ENCODE assay signal across 30 cellular contexts in the genomic region with DNA sequence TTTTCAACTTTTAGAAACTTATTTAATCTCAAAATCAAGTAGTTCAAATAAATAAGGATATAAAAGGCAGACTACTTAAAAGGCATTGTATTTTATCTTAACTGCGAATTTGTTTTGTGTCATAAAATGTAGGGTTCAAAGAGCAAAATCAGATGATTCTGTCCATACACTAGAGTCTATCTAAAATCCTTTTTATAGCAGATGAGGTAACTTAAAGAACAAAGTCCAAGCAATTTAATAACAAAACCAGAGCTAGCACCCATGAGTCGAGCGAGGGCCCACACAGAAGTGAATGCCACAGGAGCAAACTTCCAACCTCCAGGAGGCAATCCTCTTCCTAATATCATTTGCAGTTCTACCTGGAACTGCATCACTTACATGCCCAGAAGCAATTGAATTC.
"Had no signal": no experiment of that assay in that cellular context is flagged by ENCODE, and none has a peak within 500 bp of the region (broad histone marks: within the 10 kb centered on the region; RNA-seq: fewer than 3 reads in every experiment).

No MANE protein-coding gene starts in this region.

- H3K9me3 Mint-ChIP-seq: naive B cell; natural killer cell; nephron progenitor cell; neural progenitor cell; stimulated activated effector memory CD8-positive, alpha-beta T cell treated with anti-CD3 and anti-CD28 coated beads, Interleukin-12 subunit alpha, Interleukin-12 subunit beta, amount 100 ng/mL, for 72 hours; stimulated activated naive CD8-positive, alpha-beta T cell treated with anti-CD3 and anti-CD28 coated beads, Interleukin-15, Interleukin-2, amounts not matched to agents 100 ng/mL and 50 ng/mL, for 24 hours had no signal

- H3K4me1 ChIP-seq: heart right ventricle, left lung, lower lobe of right lung, neural progenitor cell, spleen, suprapubic skin, tibial artery, uterus had no signal

- H2AFZ ChIP-seq: neural progenitor cell had no signal

- DNase-seq: heart right ventricle; hippocampal formation; kidney glomerular epithelial cell; left cardiac atrium; left lung; lower lobe of right lung; mammary epithelial cell; mesenchymal stem cell; naive B cell; natural killer cell; nephron progenitor cell; occipital lobe; retina; right cardiac atrium; spleen; stimulated activated CD4-positive, alpha-beta T cell treated with anti-CD3 and anti-CD28 coated beads, Interleukin-4, amount 100 ng/mL, for 24 hours; stimulated activated naive CD4-positive, alpha-beta T cell; tibial artery; uterus had no signal

- H3K36me3 Mint-ChIP-seq: natural killer cell; neural progenitor cell; stimulated activated effector memory CD8-positive, alpha-beta T cell treated with anti-CD3 and anti-CD28 coated beads, Interleukin-12 subunit alpha, Interleukin-12 subunit beta, amount 100 ng/mL, for 72 hours; type B pancreatic cell had no signal

- H3K4me3 Mint-ChIP-seq: natural killer cell; nephron progenitor cell; neural progenitor cell; stimulated activated effector memory CD8-positive, alpha-beta T cell treated with anti-CD3 and anti-CD28 coated beads, Interleukin-12 subunit alpha, Interleukin-12 subunit beta, amount 100 ng/mL, for 72 hours; stimulated activated naive CD8-positive, alpha-beta T cell treated with anti-CD3 and anti-CD28 coated beads, Interleukin-15, Interleukin-2, amounts not matched to agents 100 ng/mL and 50 ng/mL, for 24 hours; type B pancreatic cell had no signal

- H3K27ac ChIP-seq: heart right ventricle, left lung, lower lobe of right lung, neural progenitor cell, neutrophil, skin epidermis, spleen, suprapubic skin, thoracic aorta, tibial artery, uterus had no signal

- FAIRE-seq: keratinocyte had no signal

- ATAC-seq: heart right ventricle; left cardiac atrium; left lung; lower lobe of right lung; natural killer cell; right cardiac atrium; sciatic nerve; stimulated activated effector memory CD8-positive, alpha-beta T cell treated with anti-CD3 and anti-CD28 coated beads, Interleukin-12 subunit alpha, Interleukin-12 subunit beta, amount 100 ng/mL, for 72 hours had no signal

- H3K27ac Mint-ChIP-seq: naive B cell; natural killer cell; nephron progenitor cell; neural progenitor cell; progenitor cell of endocrine pancreas; stimulated activated effector memory CD8-positive, alpha-beta T cell treated with anti-CD3 and anti-CD28 coated beads, Interleukin-12 subunit alpha, Interleukin-12 subunit beta, amount 100 ng/mL, for 72 hours; stimulated activated naive CD8-positive, alpha-beta T cell treated with anti-CD3 and anti-CD28 coated beads, Interleukin-15, Interleukin-2, amounts not matched to agents 100 ng/mL and 50 ng/mL, for 24 hours; type B pancreatic cell had no signal

- H3K4me2 ChIP-seq: neural progenitor cell had no signal

- H3K36me3 ChIP-seq: heart right ventricle, left lung, lower lobe of right lung, neural progenitor cell, neutrophil, spleen, suprapubic skin, thoracic aorta, tibial artery, uterus had no signal

- H3K4me3 ChIP-seq: heart right ventricle, left lung, lower lobe of right lung, neural progenitor cell, skin epidermis, spleen, suprapubic skin, thoracic aorta, tibial artery, uterus had no signal

- H3K9me3 ChIP-seq: heart right ventricle, left lung, lower lobe of right lung, neutrophil, spleen, suprapubic skin, thoracic aorta, tibial artery, uterus had no signal

- H3K27me3 ChIP-seq: neural progenitor cell, spleen had no signal

- H3K4me1 Mint-ChIP-seq: naive B cell; natural killer cell; nephron progenitor cell; stimulated activated effector memory CD8-positive, alpha-beta T cell treated with anti-CD3 and anti-CD28 coated beads, Interleukin-12 subunit alpha, Interleukin-12 subunit beta, amount 100 ng/mL, for 72 hours had no signal
